20 cellular contexts compared by ENCODE assay signal in genomic region chr13:99255241-99255640, GRCh38. TPM values are rescaled to one million over a fixed set of nuclear protein-coding genes. Genes with fewer than 3 reads are reported as not detected.
DNase-seq lines count a peak whose midpoint lies in the region; ATAC-seq and TF ChIP-seq lines count a peak whose summit lies in the region.
"Had no signal": no experiment of that assay in that cellular context is flagged by ENCODE, and none has a peak within 500 bp of the region (broad histone marks: within the 10 kb centered on the region; RNA-seq: fewer than 3 reads in every experiment).

No MANE protein-coding gene starts in this region.

- peak overlapping the region in 7 of 8 donors; percentile 9 to 91 (median 80) for H3K4me3 Mint-ChIP-seq in CD4-positive, alpha-beta memory T cell
- H3K4me3 Mint-ChIP-seq in activated B cell treated with CpG ODN at 0.5 μM for 24 hours (peak overlapping the region; percentile 25), immature natural killer cell (peak overlapping the region; percentile 65 to 95 (median 82))
- H3K4me3 Mint-ChIP-seq: dendritic cell treated with granulocyte-macrophage colony-stimulating factor and Interleukin-4, amounts not matched to agents 40 ng/mL and 50 ng/mL, for 4 days; nephron had no signal

- no peak for DNase-seq in CD4-positive, alpha-beta memory T cell
- DNase-seq in activated B cell treated with CpG ODN at 0.5 μM for 24 hours = no peak
- DNase-seq in immature natural killer cell = no peak
- DNase-seq in cardiac septum (ENCODE audit: low spot score) = no peak
- no peak for DNase-seq in NCI-H69 (lab: John Stamatoyannopoulos, UW)
- DNase-seq in tibial artery = no peak
- no peak for DNase-seq in RWPE1 (ENCODE audit: low spot score)
- DNase-seq: foreskin keratinocyte; GF-D8; kidney glomerular epithelial cell; mesenchymal stem cell; NCI-H1417 treated with DMSO at 0.1 percent for 48 hours; NCI-H524 treated with DMSO at 0.1 percent for 48 hours; SHP77 treated with DMSO at 0.1 percent for 48 hours; stimulated activated CD4-positive, alpha-beta T cell treated with anti-CD3 and anti-CD28 coated beads, Interleukin-1b, Interleukin-23, amount 100 ng/mL, for 48 hours had no signal

- ATAC-seq in activated B cell treated with CpG ODN at 0.5 μM for 24 hours (ENCODE audit: low read depth) = no peak
- ATAC-seq: foreskin keratinocyte had no signal

- peaks cover 17 to 69% (median 57%) of the 10 kb centered on the region in 11 experiments for H3K36me3 ChIP-seq in BLaER1 treated with 17β-estradiol and CSF1 and Interleukin-3, amounts not matched to agents 10 nM and 100 nM
- peaks cover 11% of the 10 kb centered on the region for H3K36me3 ChIP-seq in CD4-positive, alpha-beta memory T cell (ENCODE audit: insufficient read depth, low read length)
- peaks cover 0 to 11% (median 5%) of the 10 kb centered on the region in 3 donors for H3K36me3 ChIP-seq in tibial artery

- H3K9ac ChIP-seq in BLaER1 treated with 17β-estradiol and CSF1 and Interleukin-3, amounts not matched to agents 10 nM and 100 nM = peak overlapping the region in 8 of 11 experiments; percentile 68 to 89 (median 84); a peak in 11 of 22 replicates

- peak overlapping the region; percentile 69 to 97 (median 85) for H3K4me2 ChIP-seq in BLaER1 treated with 17β-estradiol and CSF1 and Interleukin-3, amounts not matched to agents 10 nM and 100 nM

- peak overlapping the region in 10 of 11 experiments; percentile 84 to 96 (median 90); a peak in 16 of 22 replicates for H3K27ac ChIP-seq in BLaER1 treated with 17β-estradiol and CSF1 and Interleukin-3, amounts not matched to agents 10 nM and 100 nM
- no peak overlapping the region for H3K27ac ChIP-seq in CD4-positive, alpha-beta memory T cell (ENCODE audit: low read depth, low read length)
- H3K27ac ChIP-seq in tibial artery = no peak overlapping the region
- no peak overlapping the region for H3K27ac ChIP-seq in RWPE1
- H3K27ac ChIP-seq: foreskin keratinocyte had no signal

- peaks cover 35 to 45% of the 10 kb centered on the region in 2 donors for H3K36me3 Mint-ChIP-seq in CD4-positive, alpha-beta memory T cell
- peaks cover 45% of the 10 kb centered on the region for H3K36me3 Mint-ChIP-seq in activated B cell treated with CpG ODN at 0.5 μM for 24 hours (ENCODE audit: low read depth)
- H3K36me3 Mint-ChIP-seq in immature natural killer cell = peaks cover 20 to 29% (median 24%) of the 10 kb centered on the region in 3 donors

- peaks cover 0 to 2% (median 0%) of the 10 kb centered on the region in 8 donors for H3K9me3 Mint-ChIP-seq in CD4-positive, alpha-beta memory T cell
- H3K9me3 Mint-ChIP-seq in activated B cell treated with CpG ODN at 0.5 μM for 24 hours (no peaks in the 10 kb centered on the region), immature natural killer cell (no peaks in the 10 kb centered on the region)
- H3K9me3 Mint-ChIP-seq: dendritic cell treated with granulocyte-macrophage colony-stimulating factor and Interleukin-4, amounts not matched to agents 40 ng/mL and 50 ng/mL, for 4 days; nephron had no signal

- H4K20me1 ChIP-seq in BLaER1 treated with 17β-estradiol and CSF1 and Interleukin-3, amounts not matched to agents 10 nM and 100 nM = peaks cover 0 to 18% (median 0%) of the 10 kb centered on the region in 11 experiments; a peak in 2 of 22 replicates

- H3K27me3 Mint-ChIP-seq in CD4-positive, alpha-beta memory T cell = no peaks in the 10 kb centered on the region
- no peaks in the 10 kb centered on the region for H3K27me3 Mint-ChIP-seq in activated B cell treated with CpG ODN at 0.5 μM for 24 hours
- peaks cover 0 to 2% (median 2%) of the 10 kb centered on the region in 3 donors for H3K27me3 Mint-ChIP-seq in immature natural killer cell (ENCODE audit: low read depth in 3 of 3)
- H3K27me3 Mint-ChIP-seq: dendritic cell treated with granulocyte-macrophage colony-stimulating factor and Interleukin-4, amounts not matched to agents 40 ng/mL and 50 ng/mL, for 4 days; progenitor cell of endocrine pancreas had no signal

- POLR2A ChIA-PET in CD4-positive, alpha-beta memory T cell (lab: Charles Lee; ENCODE audit: partially characterized antibody) = interaction anchor here (0.8 to 4.7 kb wide), 11 partner anchors 10 to 204 kb away, joined by 3 to 152 read pairs (median 4); partner anchors contain the start of gene UBAC2
- POLR2A ChIA-PET in activated B cell treated with CpG ODN at 0.5 μM for 24 hours (lab: Charles Lee) (interaction anchor here (0.7 to 4.7 kb wide), 6 partner anchors 12 to 241 kb away, joined by 3 to 128 read pairs (median 8); partner anchors contain the start of gene UBAC2), RWPE1 (lab: Yijun Ruan, JAX; ENCODE audit: low non-redundant PET) (no interaction called here)

- CTCF ChIA-PET in CD4-positive, alpha-beta memory T cell (lab: Charles Lee; ENCODE audit: partially characterized antibody) = interaction anchor here (1.0 to 5.1 kb wide), 9 partner anchors 10 to 182 kb away, joined by 3 to 77 read pairs (median 7); partner anchors contain the start of gene UBAC2
- CTCF ChIA-PET in activated B cell treated with CpG ODN at 0.5 μM for 24 hours (lab: Charles Lee) = interaction anchor here (1.1 to 2.4 kb wide), 7 partner anchors 10 to 79 kb away, joined by 3 to 18 read pairs (median 10); partner anchors contain the start of gene UBAC2
- CTCF ChIA-PET in RWPE1 (lab: Yijun Ruan, JAX) = interaction anchor here (1.2 kb wide), 1 partner anchor 78 kb away, joined by 4 read pairs; no protein-coding TSS in a partner anchor

- peaks cover 48 to 82% (median 56%) of the 10 kb centered on the region in 10 experiments for H3K4me1 ChIP-seq in BLaER1 treated with 17β-estradiol and CSF1 and Interleukin-3, amounts not matched to agents 10 nM and 100 nM
- peaks cover 55% of the 10 kb centered on the region for H3K4me1 ChIP-seq in CD4-positive, alpha-beta memory T cell (ENCODE audit: insufficient read depth, low read length)
- H3K4me1 ChIP-seq in tibial artery = peaks cover 0 to 13% (median 2%) of the 10 kb centered on the region in 4 donors
- H3K4me1 ChIP-seq: foreskin keratinocyte had no signal

- peak overlapping the region; percentile 5 to 90 (median 80) for H3K27ac Mint-ChIP-seq in CD4-positive, alpha-beta memory T cell
- peak overlapping the region; percentile 69 for H3K27ac Mint-ChIP-seq in activated B cell treated with CpG ODN at 0.5 μM for 24 hours
- peak overlapping the region; percentile 48 to 92 (median 74) for H3K27ac Mint-ChIP-seq in immature natural killer cell
- H3K27ac Mint-ChIP-seq: dendritic cell treated with granulocyte-macrophage colony-stimulating factor and Interleukin-4, amounts not matched to agents 40 ng/mL and 50 ng/mL, for 4 days; progenitor cell of endocrine pancreas had no signal

- H3K4me3 ChIP-seq in BLaER1 treated with 17β-estradiol and CSF1 and Interleukin-3, amounts not matched to agents 10 nM and 100 nM = peak overlapping the region in 7 of 10 experiments; percentile 51 to 77 (median 66); a peak in 12 of 20 replicates
- H3K4me3 ChIP-seq in CD4-positive, alpha-beta memory T cell (ENCODE audit: low read length in 2 of 2) = no peak overlapping the region
- H3K4me3 ChIP-seq in tibial artery = no peak overlapping the region

- intact Hi-C loops in CD4-positive, alpha-beta memory T cell (cut with micrococcal nuclease) = loop anchor here (5.0 kb wide), 1 partner anchor 168 kb away; no protein-coding TSS in a partner anchor
- intact Hi-C loops in activated B cell treated with CpG ODN at 0.5 μM for 24 hours (cut with micrococcal nuclease) = loop anchor here (1.0 to 5.0 kb wide), 2 partner anchors 19 to 247 kb away; partner anchors contain the start of gene TM9SF2
- intact Hi-C loops in cardiac septum (cut with DNase I) = no loop called here
- intact Hi-C loops in tibial artery (cut with DNase I; ENCODE audit: low total_unique reads) = no loop called here

- H3K4me1 Mint-ChIP-seq in CD4-positive, alpha-beta memory T cell = peaks cover 49 to 78% (median 59%) of the 10 kb centered on the region in 4 donors
- peaks cover 74% of the 10 kb centered on the region for H3K4me1 Mint-ChIP-seq in activated B cell treated with CpG ODN at 0.5 μM for 24 hours
- peaks cover 68 to 86% of the 10 kb centered on the region in 2 donors for H3K4me1 Mint-ChIP-seq in immature natural killer cell

- no peaks in the 10 kb centered on the region for H3K27me3 ChIP-seq in BLaER1 treated with 17β-estradiol and CSF1 and Interleukin-3, amounts not matched to agents 10 nM and 100 nM
- H3K27me3 ChIP-seq in CD4-positive, alpha-beta memory T cell (ENCODE audit: insufficient read depth, low read length) = no peaks in the 10 kb centered on the region
- H3K27me3 ChIP-seq in tibial artery = no peaks in the 10 kb centered on the region
- H3K27me3 ChIP-seq: foreskin keratinocyte had no signal

- peaks cover 0 to 11% (median 0%) of the 10 kb centered on the region in 11 experiments; a peak in 5 of 22 replicates for H3K9me3 ChIP-seq in BLaER1 treated with 17β-estradiol and CSF1 and Interleukin-3, amounts not matched to agents 10 nM and 100 nM (replicated peaks in 1 of 11)
- H3K9me3 ChIP-seq in CD4-positive, alpha-beta memory T cell (ENCODE audit: control insufficient read depth in 1 of 2, low read length in 2 of 2) = no peaks in the 10 kb centered on the region
- no peaks in the 10 kb centered on the region for H3K9me3 ChIP-seq in tibial artery

- TF ChIP-seq CTCF in activated B cell treated with CpG ODN at 0.5 μM for 24 hours (IDR thresholded peaks at IDR 0.05) = no peak
- TF ChIP-seq CTCF in tibial artery (IDR thresholded peaks at IDR 0.05) = no peak
- TF ChIP-seq CTCF in RWPE1 (conservative IDR thresholded peaks at IDR 0.05; ENCODE audit: low read depth) = no peak

RNA-seq across cellular contexts. Expression of gene GPR18, which starts 2.9 kb away (rescaled TPM):
- total RNA-seq in CD4-positive, alpha-beta memory T cell = 10 to 100 TPM; 21.5 to 22.8 TPM
- 10 to 100 TPM; 23.1 to 29.5 TPM for polyA plus RNA-seq in CD4-positive, alpha-beta memory T cell
- 29.0 and 32.4 TPM in 2 replicates for total RNA-seq in activated B cell treated with CpG ODN at 0.5 μM for 24 hours
- 10 to 100 TPM; 10.1 to 30.0 (median 21.1) TPM for polyA plus RNA-seq in immature natural killer cell
- total RNA-seq in cardiac septum = not detected
- total RNA-seq: foreskin keratinocyte, progenitor cell of endocrine pancreas had no signal
- polyA plus RNA-seq: foreskin keratinocyte, urinary bladder had no signal

RNA-seq across cellular contexts. Expression of gene GPR183, which starts 52.0 kb away (rescaled TPM):
- total RNA-seq in CD4-positive, alpha-beta memory T cell = 100 to 1,000 TPM; 203 to 204 TPM
- 100 to 1,000 TPM; 563 to 954 TPM for polyA plus RNA-seq in CD4-positive, alpha-beta memory T cell
- 84.5 and 86.4 TPM in 2 replicates for total RNA-seq in activated B cell treated with CpG ODN at 0.5 μM for 24 hours
- 100 to 1,000 TPM in 1 of 3 donors, 10 to 100 TPM in 2; 63.2 to 154 (median 87.1) TPM for polyA plus RNA-seq in immature natural killer cell
- total RNA-seq in cardiac septum = 1.1 TPM
- total RNA-seq: foreskin keratinocyte, progenitor cell of endocrine pancreas had no signal
- polyA plus RNA-seq: foreskin keratinocyte had no signal

RNA-seq across cellular contexts. Expression of gene UBAC2, which starts 54.6 kb away (rescaled TPM):
- total RNA-seq in CD4-positive, alpha-beta memory T cell = 10 to 100 TPM; 88.4 to 89.0 TPM
- polyA plus RNA-seq in CD4-positive, alpha-beta memory T cell = 100 to 1,000 TPM; 112 to 161 TPM
- 40.6 and 51.0 TPM in 2 replicates for total RNA-seq in activated B cell treated with CpG ODN at 0.5 μM for 24 hours
- 100 to 1,000 TPM; 114 to 130 (median 115) TPM for polyA plus RNA-seq in immature natural killer cell
- total RNA-seq in cardiac septum = 61.2 TPM

Comparison
In these comparisons a context has a peak if more than half of its experiments do, and no peak if none do; other contexts are left out.
1. H3K27ac ChIP-seq: peak in BLaER1 treated with 17β-estradiol and CSF1 and Interleukin-3, amounts not matched to agents 10 nM and 100 nM (10 of 11); none in CD4-positive, alpha-beta memory T cell (single experiment), tibial artery (0 of 2) and RWPE1 (single experiment).
2. H3K4me3 ChIP-seq: peak in BLaER1 treated with 17β-estradiol and CSF1 and Interleukin-3, amounts not matched to agents 10 nM and 100 nM (7 of 10); none in CD4-positive, alpha-beta memory T cell (0 of 2) and tibial artery (0 of 2).
3. H3K4me3 Mint-ChIP-seq: peak in every context shown above with its lines; median percentile 82 in immature natural killer cell; 80 in CD4-positive, alpha-beta memory T cell; 25 in activated B cell treated with CpG ODN at 0.5 μM for 24 hours.
4. RNA of gene GPR18, which starts 2.9 kb away (total RNA-seq): 29.0 to 32.4 TPM in activated B cell treated with CpG ODN at 0.5 μM for 24 hours and 21.5 to 22.8 TPM in CD4-positive, alpha-beta memory T cell; not detected in cardiac septum (single experiment); every median in the first group is over 10 times any median in the second.
5. RNA of gene GPR183, which starts 52.0 kb away (total RNA-seq): 203 to 204 TPM in CD4-positive, alpha-beta memory T cell and 84.5 to 86.4 TPM in activated B cell treated with CpG ODN at 0.5 μM for 24 hours; 1.1 TPM in cardiac septum (single experiment); every median in the first group is over 10 times any median in the second.
6. intact Hi-C loops: an anchor here in CD4-positive, alpha-beta memory T cell (5.0 kb wide) and activated B cell treated with CpG ODN at 0.5 μM for 24 hours (1.0 to 5.0 kb wide); none called in cardiac septum and tibial artery.
7. Peak in every context shown above with its lines, with median percentiles within 50 percentile points of each other: H3K27ac Mint-ChIP-seq.